20 cellular contexts compared by ENCODE assay signal in the genomic region with DNA sequence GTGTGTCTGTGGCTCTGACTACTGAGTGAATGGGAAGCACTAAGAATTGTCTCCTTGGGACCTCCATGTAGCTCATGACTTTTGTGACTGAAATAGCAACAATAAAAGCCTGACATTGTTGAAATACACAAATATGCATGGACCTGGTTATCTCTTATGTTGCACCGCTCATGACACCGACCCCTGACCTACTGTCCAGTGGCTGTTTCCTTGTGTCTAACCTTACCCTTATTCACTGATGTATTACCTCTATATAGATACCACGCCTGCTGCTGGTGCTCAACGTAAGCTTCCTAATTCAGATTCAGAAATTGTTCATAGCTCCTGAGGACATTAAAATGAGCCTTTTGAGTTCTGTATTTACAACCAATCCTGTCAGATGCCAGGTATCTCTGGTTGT.
DNase-seq lines count a peak whose midpoint lies in the region; ATAC-seq, FAIRE-seq and TF ChIP-seq lines count a peak whose summit lies in the region.
"Had no signal": no experiment of that assay in that cellular context is flagged by ENCODE, and none has a peak within 500 bp of the region (broad histone marks: within the 10 kb centered on the region; RNA-seq: fewer than 3 reads in every experiment).

No MANE protein-coding gene starts in this region.

- TF ChIP-seq CTCF in A549 (IDR thresholded peaks at IDR 0.05) (no peak), HCT116 (IDR thresholded peaks at IDR 0.05 in 2 of 3, conservative IDR thresholded peaks at IDR 0.05 in 1 of 3; ENCODE audit: borderline replicate concordance in 1 of 3, insufficient read depth in 1 of 3, low read depth in 2 of 3, low read length in 2 of 3) (no peak), K562 (IDR thresholded peaks at IDR 0.05 in 2 of 3, conservative IDR thresholded peaks at IDR 0.05 in 1 of 3; ENCODE audit: insufficient read depth in 2 of 3, low read depth in 1 of 3, low read length in 3 of 3) (no peak), omental fat pad (IDR thresholded peaks at IDR 0.05) (no peak), foreskin keratinocyte (conservative IDR thresholded peaks at IDR 0.05) (no peak), testis (IDR thresholded peaks at IDR 0.05) (no peak)

- TF ChIP-seq EP300 in A549 (IDR thresholded peaks at IDR 0.05) (no peak), K562 (IDR thresholded peaks at IDR 0.05; ENCODE audit: low read length) (no peak)

- H3K79me2 ChIP-seq in HCT116 (ENCODE audit: insufficient read depth, low read length) (no peaks in the 10 kb centered on the region), K562 (ENCODE audit: control insufficient read depth, insufficient read depth, low read length) (no peaks in the 10 kb centered on the region)

- H3K9ac ChIP-seq in HCT116 (ENCODE audit: low read length) (no peak overlapping the region), K562 (ENCODE audit: insufficient read depth in 1 of 2, low read depth in 2 of 2, low read length in 2 of 2) (peak overlapping the region in 1 of 2 experiments; percentile 37; a peak in 1 of 4 replicates)

- H2AFZ ChIP-seq in HCT116 (ENCODE audit: low read depth, low read length, poor library complexity, severe bottlenecking), result peak overlapping the region; percentile 65
- peak overlapping the region; percentile 42; the same call in 1 of the 2 replicates for H2AFZ ChIP-seq in K562 (ENCODE audit: low read depth, low read length)

- POLR2A ChIA-PET in A549 (lab: Yijun Ruan, JAX) (no interaction called here), HCT116 (lab: Charles Lee) (no interaction called here), K562 (lab: Yijun Ruan, JAX) (interaction anchor here (0.8 kb wide), 1 partner anchor 8 kb away, joined by 3 read pairs; no protein-coding TSS in a partner anchor)

- peak overlapping the region; percentile 60; the same call in 1 of the 3 replicates for H3K4me2 ChIP-seq in A549
- no peak overlapping the region for H3K4me2 ChIP-seq in HCT116 (ENCODE audit: low read length)
- peak overlapping the region; percentile 29 for H3K4me2 ChIP-seq in K562 (ENCODE audit: insufficient read depth, low read length)

- no peak overlapping the region for H3K4me3 ChIP-seq in A549
- no peak overlapping the region for H3K4me3 ChIP-seq in HCT116 (replicated peaks in 1 of 2; ENCODE audit: low read depth in 1 of 2, low read length in 2 of 2)
- no peak overlapping the region for H3K4me3 ChIP-seq in K562
- H3K4me3 ChIP-seq in testis, result no peak overlapping the region
- H3K4me3 ChIP-seq: GM12878, HAP-1, SK-N-MC had no signal

- H3K9me1 ChIP-seq in K562 (ENCODE audit: control insufficient read depth, insufficient read depth, low read length), result no peaks in the 10 kb centered on the region

- WGBS in A549 (ENCODE audit: missing lambda C conversion rate), result 94% methylated on average over 4 of the region's 4 CpGs
- WGBS in K562 (ENCODE audit: insufficient coverage, low coverage, missing lambda C conversion rate), result 10% methylated on average over 4 of the region's 4 CpGs
- 87 to 89% methylated on average over 4 of the region's 4 CpGs for WGBS in testis, 2 donors

- H3K27me3 ChIP-seq in HCT116 (ENCODE audit: insufficient read depth, low read length) (no peaks in the 10 kb centered on the region), K562 (ENCODE audit: control insufficient read depth in 2 of 2, insufficient read depth in 2 of 2, low read length in 2 of 2) (no peaks in the 10 kb centered on the region), foreskin keratinocyte (no peaks in the 10 kb centered on the region), testis (no peaks in the 10 kb centered on the region)
- H3K27me3 ChIP-seq: BE2C had no signal

- H4K20me1 ChIP-seq in HCT116 (ENCODE audit: insufficient read depth) (no peaks in the 10 kb centered on the region), K562 (replicated peaks; ENCODE audit: control insufficient read depth, insufficient read depth, low read length) (no peaks in the 10 kb centered on the region)

- ATAC-seq in A549 (no peak), HCT116 (no peak), K562 (peak; percentile 75), omental fat pad (ENCODE audit: low FRiP score) (peak; percentile 33), foreskin keratinocyte (no peak), HG02884 (IDR thresholded peaks at IDR 0.05; ENCODE audit: unreplicated experiment) (no peak)
- ATAC-seq: GM12878 had no signal

- BruUV-seq in HCT116 (replicated peaks; lab: Mats Ljungman, UMichigan) (no TSS peak), K562 (replicated peaks; lab: Mats Ljungman, UMichigan) (no TSS peak)

- RAD21 ChIA-PET in HCT116 (lab: Charles Lee; ENCODE audit: low non-redundant PET in 1 of 2, low total read pairs in 2 of 2, uncharacterized antibody in 2 of 2, unreplicated experiment in 2 of 2), result no interaction called here

- FAIRE-seq in A549 (lab: Jason Lieb, UNC) (no peak), K562 (lab: Jason Lieb, UNC) (no peak)
- FAIRE-seq: GM12878, HTR-8/SVneo had no signal

- H3K9me3 ChIP-seq in A549 (no peaks in the 10 kb centered on the region), HCT116 (ENCODE audit: control insufficient read depth in 1 of 2, insufficient read depth in 1 of 2, low read depth in 1 of 2, low read length in 2 of 2) (no peaks in the 10 kb centered on the region), K562 (replicated peaks; ENCODE audit: control insufficient read depth, insufficient read depth, low read depth, low read length) (peaks cover 3% of the 10 kb centered on the region; the same call in 1 of the 2 replicates), testis (no peaks in the 10 kb centered on the region)
- H3K9me3 ChIP-seq: BE2C, HAP-1 had no signal

- H3K27ac ChIP-seq in A549, result peak overlapping the region; percentile 86 to 92
- no peak overlapping the region for H3K27ac ChIP-seq in HCT116 (ENCODE audit: low read depth, low read length)
- H3K27ac ChIP-seq in K562 (ENCODE audit: extremely low read depth, low read depth, low read length), result peak overlapping the region; percentile 76
- no peak overlapping the region for H3K27ac ChIP-seq in foreskin keratinocyte
- no peak overlapping the region for H3K27ac ChIP-seq in testis
- H3K27ac ChIP-seq: SK-N-MC had no signal

- H3K36me3 ChIP-seq in HCT116 (ENCODE audit: control insufficient read depth in 1 of 2, insufficient read depth in 2 of 2, low read length in 2 of 2) (no peaks in the 10 kb centered on the region), K562 (ENCODE audit: control insufficient read depth, insufficient read depth, low read length) (no peaks in the 10 kb centered on the region), testis (ENCODE audit: low read depth, missing control alignments) (no peaks in the 10 kb centered on the region)
- H3K36me3 ChIP-seq: BE2C, HAP-1 had no signal

- TF ChIP-seq RAD21 in A549 (conservative IDR thresholded peaks at IDR 0.05 in 1 of 2, IDR thresholded peaks at IDR 0.05 in 1 of 2) (no peak), HCT116 (IDR thresholded peaks at IDR 0.05; ENCODE audit: low read depth) (no peak), K562 (CRISPR knock-in tag; conservative IDR thresholded peaks at IDR 0.05 in 1 of 2, IDR thresholded peaks at IDR 0.05 in 1 of 2) (no peak)

- CTCF ChIA-PET in A549 (lab: Yijun Ruan, JAX) (interaction anchor here (0.6 to 1.5 kb wide), 2 partner anchors 243 to 285 kb away, joined by 3 read pairs; no protein-coding TSS in a partner anchor), HCT116 (lab: Charles Lee) (no interaction called here), K562 (lab: Yijun Ruan, JAX; ENCODE audit: low intra/inter-chr PET ratio) (no interaction called here)

- in situ Hi-C loops in K562 (cut with MboI), result no loop called here

- DNase-seq in A549 (ENCODE audit: low read depth in 1 of 2, low spot score in 1 of 2) (no peak), HCT116 (ENCODE audit: low read depth, low spot score) (no peak), K562 (ENCODE audit: extremely low read depth in 1 of 4, low spot score in 3 of 4) (peak in 2 of 4 experiments; percentile 19 to 53), omental fat pad (ENCODE audit: low spot score) (no peak), iPS-NIHi11 (ENCODE audit: low spot score) (no peak), foreskin keratinocyte (no peak), testis (no peak)
- DNase-seq: CD4-positive, CD25-positive, alpha-beta regulatory T cell; DND-41; MV-4-11; NCI-H1105 treated with DMSO at 0.1 percent for 48 hours; NCI-H2029 treated with DMSO at 0.1 percent for 48 hours; NCI-H226; SHP77 had no signal

- H3K9me2 ChIP-seq in HCT116 (ENCODE audit: insufficient read depth), result no peaks in the 10 kb centered on the region

- intact Hi-C loops in HCT116 (cut with micrococcal nuclease), result loop anchor here (5.0 kb wide), 1 partner anchor 240 kb away; no protein-coding TSS in a partner anchor
- intact Hi-C loops in K562 (cut with micrococcal nuclease), result loop anchor here (5.0 kb wide), 1 partner anchor 45 kb away; no protein-coding TSS in a partner anchor
- intact Hi-C loops in testis (cut with DNase I; ENCODE audit: low total_unique reads), result no loop called here

- TF ChIP-seq POLR2A in A549 (IDR thresholded peaks at IDR 0.05; ENCODE audit: low read length) (no peak), HCT116 (IDR thresholded peaks at IDR 0.05; ENCODE audit: borderline replicate concordance, extremely low read depth, insufficient read depth, insufficient read length) (no peak), K562 (conservative IDR thresholded peaks at IDR 0.05) (no peak), testis (IDR thresholded peaks at IDR 0.05) (no peak)

- peaks cover 64% of the 10 kb centered on the region for H3K4me1 ChIP-seq in A549
- peaks cover 23 to 42% of the 10 kb centered on the region in 2 experiments for H3K4me1 ChIP-seq in HCT116 (ENCODE audit: control insufficient read depth in 1 of 2, insufficient read depth in 2 of 2, low read length in 2 of 2)
- H3K4me1 ChIP-seq in K562 (replicated peaks in 1 of 2; ENCODE audit: control insufficient read depth in 2 of 2, insufficient read depth in 2 of 2, low read length in 2 of 2), result peaks cover 0 to 14% of the 10 kb centered on the region in 2 experiments; a peak in 2 of 5 replicates
- no peaks in the 10 kb centered on the region for H3K4me1 ChIP-seq in foreskin keratinocyte
- no peaks in the 10 kb centered on the region for H3K4me1 ChIP-seq in testis

TF ChIP-seq in A549, 52 proteins besides CTCF, POLR2A, EP300 and RAD21 (continues in another document):
- no peak for TF ChIP-seq SMC3 (IDR thresholded peaks at IDR 0.05)
- TF ChIP-seq FOXS1 (CRISPR knock-in tag; IDR thresholded peaks at IDR 0.05), result no peak
- no peak for TF ChIP-seq TFCP2L1 (CRISPR knock-in tag; IDR thresholded peaks at IDR 0.05)
- no peak for TF ChIP-seq FOSB (CRISPR knock-in tag; IDR thresholded peaks at IDR 0.05)

TF ChIP-seq in K562, 482 proteins besides CTCF, POLR2A, EP300 and RAD21 (continues in another document):
- TF ChIP-seq PHF20 (IDR thresholded peaks at IDR 0.05; ENCODE audit: partially characterized antibody) (no peak), DMBX1 (CRISPR knock-in tag; IDR thresholded peaks at IDR 0.05; ENCODE audit: borderline replicate concordance) (no peak)

Comparison
In these comparisons a context has a peak if more than half of its experiments do, and no peak if none do; other contexts are left out.
1. ATAC-seq: peak in K562 (single experiment) and omental fat pad (single experiment); none in A549 (0 of 2), HCT116 (single experiment), foreskin keratinocyte (single experiment) and HG02884 (single experiment).
2. H3K27ac ChIP-seq: peak in A549 (2 of 2) and K562 (single experiment); none in HCT116 (single experiment), foreskin keratinocyte (single experiment) and testis (0 of 2).